Comparison of ENCODE assay signal across 20 cellular contexts in the genomic region with DNA sequence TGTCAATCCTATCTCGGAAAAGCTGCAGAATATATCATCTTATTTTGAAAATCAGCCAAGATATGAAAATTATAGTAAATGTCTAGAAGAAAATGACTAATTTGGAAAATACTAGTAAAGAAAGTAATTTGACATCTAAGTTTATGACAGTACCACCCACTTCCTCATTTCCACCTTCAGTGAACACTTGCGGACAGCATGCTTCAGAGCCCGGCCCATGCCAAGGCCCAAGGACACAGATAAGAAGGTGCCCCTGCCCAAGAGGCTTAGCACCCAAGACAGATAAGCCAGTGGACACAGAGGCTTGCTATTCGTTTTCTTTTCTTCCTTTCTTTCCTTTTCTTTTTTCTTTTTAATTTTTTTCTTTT. TPM values are rescaled to one million over a fixed set of nuclear protein-coding genes. Genes with fewer than 3 reads are reported as not detected.
DNase-seq lines count a peak whose midpoint lies in the region; ATAC-seq and TF ChIP-seq lines count a peak whose summit lies in the region.
"Had no signal": no experiment of that assay in that cellular context is flagged by ENCODE, and none has a peak within 500 bp of the region (broad histone marks: within the 10 kb centered on the region; RNA-seq: fewer than 3 reads in every experiment).

No MANE protein-coding gene starts in this region.

- ATAC-seq in HG03097 (IDR thresholded peaks at IDR 0.05; ENCODE audit: low FRiP score, unreplicated experiment), result no peak
- ATAC-seq: activated CD4-positive, alpha-beta T cell treated with anti-CD3 and anti-CD28 coated beads for 36 hours; GM23338; natural killer cell treated with Interleukin-12 subunit alpha and Interleukin-12 subunit beta and Interleukin-15 and Interleukin-18, amount 100 ng/mL, for 72 hours had no signal

- TF ChIP-seq POLR2A in prostate gland (IDR thresholded peaks at IDR 0.05) (no peak), esophagus squamous epithelium (IDR thresholded peaks at IDR 0.05) (no peak)

- H3K4me3 ChIP-seq in HL-60 (replicated peaks; ENCODE audit: insufficient read depth, low read length) (peak overlapping the region; percentile 20), prostate gland (no peak overlapping the region), esophagus squamous epithelium (no peak overlapping the region)
- H3K4me3 ChIP-seq: GM23338, left ventricle myocardium inferior, tibial nerve had no signal

- no peaks in the 10 kb centered on the region for H3K9me3 ChIP-seq in prostate gland
- no peaks in the 10 kb centered on the region for H3K9me3 ChIP-seq in esophagus squamous epithelium
- H3K9me3 ChIP-seq: left ventricle myocardium inferior, tibial nerve had no signal

- 80% methylated on average over 4 of the region's 4 CpGs for WGBS in prostate gland
- WGBS in esophagus squamous epithelium, 2 donors, result 63 to 67% methylated on average over 4 of the region's 4 CpGs

- H3K27ac ChIP-seq in HL-60 (replicated peaks), result peak overlapping the region; percentile 96
- H3K27ac ChIP-seq in prostate gland, result no peak overlapping the region
- no peak overlapping the region for H3K27ac ChIP-seq in esophagus squamous epithelium
- H3K27ac ChIP-seq: left ventricle myocardium inferior, tibial nerve had no signal

- TF ChIP-seq CTCF in HL-60 (IDR thresholded peaks at IDR 0.05; ENCODE audit: insufficient read depth, low read length) (no peak), prostate gland (IDR thresholded peaks at IDR 0.05) (no peak), esophagus squamous epithelium (IDR thresholded peaks at IDR 0.05) (no peak)

- intact Hi-C loops in prostate gland (cut with DNase I), result no loop called here
- intact Hi-C loops in esophagus squamous epithelium (cut with DNase I), result no loop called here

- H3K4me1 ChIP-seq in prostate gland (replicated peaks) (peaks cover 8% of the 10 kb centered on the region), esophagus squamous epithelium (peaks cover 9 to 36% (median 10%) of the 10 kb centered on the region in 3 donors)

- H3K27me3 ChIP-seq in HL-60 (ENCODE audit: insufficient read depth, poor library complexity, severe bottlenecking) (no peaks in the 10 kb centered on the region), prostate gland (replicated peaks; ENCODE audit: insufficient read depth) (peaks cover 12% of the 10 kb centered on the region), esophagus squamous epithelium (peaks cover 4 to 73% (median 9%) of the 10 kb centered on the region in 4 donors)

- H3K36me3 ChIP-seq in prostate gland (no peaks in the 10 kb centered on the region), esophagus squamous epithelium (no peaks in the 10 kb centered on the region)
- H3K36me3 ChIP-seq: left ventricle myocardium inferior, tibial nerve had no signal

- peak; percentile 66 for DNase-seq in CD1c-positive myeloid dendritic cell (ENCODE audit: extremely low spot score)
- DNase-seq in HL-60 (ENCODE audit: low read depth in 1 of 2, low spot score in 1 of 2), result peak in 1 of 2 experiments; percentile 89
- DNase-seq in SIG-M5 treated with dmso at 0.1 percent for 504 hours (lab: John Stamatoyannopoulos, UW; ENCODE audit: unreplicated experiment), result peak; percentile 90
- peak; percentile 8 for DNase-seq in medulla oblongata (ENCODE audit: extremely low spot score)
- DNase-seq in prostate gland (ENCODE audit: low spot score), result no peak
- no peak for DNase-seq in stimulated activated CD4-positive, alpha-beta T cell treated with anti-CD3 and anti-CD28 coated beads, Interleukin-2, amount 100 ng/mL, for 24 hours
- DNase-seq in esophagus squamous epithelium (lab: John Stamatoyannopoulos, UW), result no peak
- DNase-seq: activated CD4-positive, alpha-beta T cell treated with anti-CD3 and anti-CD28 coated beads for 36 hours; activated CD8-positive, alpha-beta memory T cell treated with anti-CD3 and anti-CD28 coated beads, Interleukin-2, amount 50 U/mL, for 48 hours; Calu3; endodermal cell; NCI-H1694; NCI-H524; RPMI8226 had no signal

RNA-seq across cellular contexts. Expression of a gene that starts 4.8 kb away (rescaled TPM):
- total RNA-seq in prostate gland (1 to 10 TPM in 1 of 2 donors, not detected in 1; 3.7 TPM), esophagus squamous epithelium (under 1 TPM in 1 of 4 donors, not detected in 3; 0.19 TPM)
- total RNA-seq: activated CD4-positive, alpha-beta T cell treated with anti-CD3 and anti-CD28 coated beads for 36 hours; Calu3; endodermal cell; left ventricle myocardium inferior; natural killer cell treated with Interleukin-12 subunit alpha and Interleukin-12 subunit beta and Interleukin-15 and Interleukin-18, amount 100 ng/mL, for 72 hours; T-helper 1 cell treated with Interleukin-12 subunit alpha and Interleukin-12 subunit beta and Interleukin-4 antibody, amounts not matched to agents 30 ng/mL and 1 ng/mL, for 36 hours had no signal

Comparison
In these comparisons a context has a peak if more than half of its experiments do, and no peak if none do; other contexts are left out.
1. DNase-seq: peak in CD1c-positive myeloid dendritic cell (single experiment), SIG-M5 treated with dmso at 0.1 percent for 504 hours (single experiment) and medulla oblongata (single experiment); none in prostate gland (single experiment), stimulated activated CD4-positive, alpha-beta T cell treated with anti-CD3 and anti-CD28 coated beads, Interleukin-2, amount 100 ng/mL, for 24 hours (0 of 2) and esophagus squamous epithelium (single experiment).